1 cellular context compared by ENCODE assay signal in genomic region chr19:45717131-45717982, GRCh38.
TF ChIP-seq lines count a peak whose summit lies in the region.

No MANE protein-coding gene starts in this region.

TF ChIP-seq in HepG2, 621 proteins besides CTCF, POLR2A, EP300 and RAD21 (continued from another document):
- TF ChIP-seq ZNF780A (CRISPR knock-in tag; IDR thresholded peaks at IDR 0.05) (no peak), ZNF841 (CRISPR knock-in tag; IDR thresholded peaks at IDR 0.05; ENCODE audit: borderline replicate concordance) (no peak), ZNF44 (CRISPR knock-in tag; IDR thresholded peaks at IDR 0.05) (no peak; the same call in 1 of the 2 replicates), MBNL3 (CRISPR knock-in tag; conservative IDR thresholded peaks at IDR 0.05) (no peak), ARID4A (CRISPR knock-in tag; IDR thresholded peaks at IDR 0.05; ENCODE audit: borderline replicate concordance) (peak; percentile 91), REL (CRISPR knock-in tag; conservative IDR thresholded peaks at IDR 0.05) (no peak), XBP1 (CRISPR knock-in tag; IDR thresholded peaks at IDR 0.05) (0 out of 2 replicates have a peak, but pooled peaks have one; percentile 38), AKAP8 (CRISPR knock-in tag; IDR thresholded peaks at IDR 0.05) (0 out of 2 replicates have a peak, but pooled peaks have one; percentile 77), ZNF607 (CRISPR knock-in tag; IDR thresholded peaks at IDR 0.05; ENCODE audit: borderline replicate concordance) (no peak), TCF7 (IDR thresholded peaks at IDR 0.05; ENCODE audit: low read depth) (peak; percentile 69), ZNF891 (CRISPR knock-in tag; IDR thresholded peaks at IDR 0.05) (0 out of 2 replicates have a peak, but pooled peaks have one; percentile 50), TBP (CRISPR knock-in tag; IDR thresholded peaks at IDR 0.05) (no peak), TRIM24 (CRISPR knock-in tag; IDR thresholded peaks at IDR 0.05) (no peak), NFE2L1 (CRISPR knock-in tag; IDR thresholded peaks at IDR 0.05; ENCODE audit: borderline replicate concordance) (no peak), SMAD9 (CRISPR knock-in tag; IDR thresholded peaks at IDR 0.05) (no peak), ZSCAN9 (CRISPR knock-in tag; IDR thresholded peaks at IDR 0.05; ENCODE audit: borderline replicate concordance) (no peak; the same call in 1 of the 2 replicates), BRD4 (CRISPR knock-in tag; IDR thresholded peaks at IDR 0.05) (no peak), NR0B2 (CRISPR knock-in tag; IDR thresholded peaks at IDR 0.05) (no peak), CBFB (CRISPR knock-in tag; IDR thresholded peaks at IDR 0.05) (no peak), ZNF572 (CRISPR knock-in tag; IDR thresholded peaks at IDR 0.05) (no peak), ZNF782 (CRISPR knock-in tag; IDR thresholded peaks at IDR 0.05; ENCODE audit: borderline replicate concordance) (no peak; the same call in 1 of the 2 replicates), ZNF225 (CRISPR knock-in tag; IDR thresholded peaks at IDR 0.05) (no peak), ZNF576 (CRISPR knock-in tag; IDR thresholded peaks at IDR 0.05) (no peak), ZNF766 (CRISPR knock-in tag; IDR thresholded peaks at IDR 0.05; ENCODE audit: borderline replicate concordance) (no peak; the same call in 1 of the 2 replicates), PCBP1 (IDR thresholded peaks at IDR 0.05; ENCODE audit: borderline replicate concordance, low read depth, low read length) (no peak), ZNF121 (CRISPR knock-in tag; IDR thresholded peaks at IDR 0.05) (no peak), THRA (CRISPR knock-in tag; IDR thresholded peaks at IDR 0.05; ENCODE audit: borderline replicate concordance) (no peak), CCDC6 (CRISPR knock-in tag; IDR thresholded peaks at IDR 0.05) (peak; percentile 88; the same call in 1 of the 2 replicates), MXD4 (CRISPR knock-in tag; IDR thresholded peaks at IDR 0.05) (no peak; the same call in 1 of the 2 replicates), ZFP37 (CRISPR knock-in tag; IDR thresholded peaks at IDR 0.05; ENCODE audit: borderline replicate concordance) (peak; percentile 63; the same call in 1 of the 2 replicates), ZNF577 (CRISPR knock-in tag; IDR thresholded peaks at IDR 0.05; ENCODE audit: borderline replicate concordance, low read depth) (no peak), GABPA (IDR thresholded peaks at IDR 0.05; ENCODE audit: low read depth, low read length) (peak; percentile 22; the same call in 1 of the 2 replicates), GABPA (CRISPR knock-in tag; IDR thresholded peaks at IDR 0.05; ENCODE audit: low read depth) (peak; percentile 77), PREB (CRISPR knock-in tag; IDR thresholded peaks at IDR 0.05) (no peak), RBAK (CRISPR knock-in tag; IDR thresholded peaks at IDR 0.05) (no peak)
- TF ChIP-seq, protein P1, sequence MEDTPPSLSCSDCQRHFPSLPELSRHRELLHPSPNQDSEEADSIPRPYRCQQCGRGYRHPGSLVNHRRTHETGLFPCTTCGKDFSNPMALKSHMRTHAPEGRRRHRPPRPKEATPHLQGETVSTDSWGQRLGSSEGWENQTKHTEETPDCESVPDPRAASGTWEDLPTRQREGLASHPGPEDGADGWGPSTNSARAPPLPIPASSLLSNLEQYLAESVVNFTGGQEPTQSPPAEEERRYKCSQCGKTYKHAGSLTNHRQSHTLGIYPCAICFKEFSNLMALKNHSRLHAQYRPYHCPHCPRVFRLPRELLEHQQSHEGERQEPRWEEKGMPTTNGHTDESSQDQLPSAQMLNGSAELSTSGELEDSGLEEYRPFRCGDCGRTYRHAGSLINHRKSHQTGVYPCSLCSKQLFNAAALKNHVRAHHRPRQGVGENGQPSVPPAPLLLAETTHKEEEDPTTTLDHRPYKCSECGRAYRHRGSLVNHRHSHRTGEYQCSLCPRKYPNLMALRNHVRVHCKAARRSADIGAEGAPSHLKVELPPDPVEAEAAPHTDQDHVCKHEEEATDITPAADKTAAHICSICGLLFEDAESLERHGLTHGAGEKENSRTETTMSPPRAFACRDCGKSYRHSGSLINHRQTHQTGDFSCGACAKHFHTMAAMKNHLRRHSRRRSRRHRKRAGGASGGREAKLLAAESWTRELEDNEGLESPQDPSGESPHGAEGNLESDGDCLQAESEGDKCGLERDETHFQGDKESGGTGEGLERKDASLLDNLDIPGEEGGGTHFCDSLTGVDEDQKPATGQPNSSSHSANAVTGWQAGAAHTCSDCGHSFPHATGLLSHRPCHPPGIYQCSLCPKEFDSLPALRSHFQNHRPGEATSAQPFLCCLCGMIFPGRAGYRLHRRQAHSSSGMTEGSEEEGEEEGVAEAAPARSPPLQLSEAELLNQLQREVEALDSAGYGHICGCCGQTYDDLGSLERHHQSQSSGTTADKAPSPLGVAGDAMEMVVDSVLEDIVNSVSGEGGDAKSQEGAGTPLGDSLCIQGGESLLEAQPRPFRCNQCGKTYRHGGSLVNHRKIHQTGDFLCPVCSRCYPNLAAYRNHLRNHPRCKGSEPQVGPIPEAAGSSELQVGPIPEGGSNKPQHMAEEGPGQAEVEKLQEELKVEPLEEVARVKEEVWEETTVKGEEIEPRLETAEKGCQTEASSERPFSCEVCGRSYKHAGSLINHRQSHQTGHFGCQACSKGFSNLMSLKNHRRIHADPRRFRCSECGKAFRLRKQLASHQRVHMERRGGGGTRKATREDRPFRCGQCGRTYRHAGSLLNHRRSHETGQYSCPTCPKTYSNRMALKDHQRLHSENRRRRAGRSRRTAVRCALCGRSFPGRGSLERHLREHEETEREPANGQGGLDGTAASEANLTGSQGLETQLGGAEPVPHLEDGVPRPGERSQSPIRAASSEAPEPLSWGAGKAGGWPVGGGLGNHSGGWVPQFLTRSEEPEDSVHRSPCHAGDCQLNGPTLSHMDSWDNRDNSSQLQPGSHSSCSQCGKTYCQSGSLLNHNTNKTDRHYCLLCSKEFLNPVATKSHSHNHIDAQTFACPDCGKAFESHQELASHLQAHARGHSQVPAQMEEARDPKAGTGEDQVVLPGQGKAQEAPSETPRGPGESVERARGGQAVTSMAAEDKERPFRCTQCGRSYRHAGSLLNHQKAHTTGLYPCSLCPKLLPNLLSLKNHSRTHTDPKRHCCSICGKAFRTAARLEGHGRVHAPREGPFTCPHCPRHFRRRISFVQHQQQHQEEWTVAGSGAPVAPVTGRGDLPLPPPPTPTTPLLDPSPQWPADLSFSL (CRISPR knock-in tag; IDR thresholded peaks at IDR 0.05) = no peak
- TF ChIP-seq, protein P2, sequence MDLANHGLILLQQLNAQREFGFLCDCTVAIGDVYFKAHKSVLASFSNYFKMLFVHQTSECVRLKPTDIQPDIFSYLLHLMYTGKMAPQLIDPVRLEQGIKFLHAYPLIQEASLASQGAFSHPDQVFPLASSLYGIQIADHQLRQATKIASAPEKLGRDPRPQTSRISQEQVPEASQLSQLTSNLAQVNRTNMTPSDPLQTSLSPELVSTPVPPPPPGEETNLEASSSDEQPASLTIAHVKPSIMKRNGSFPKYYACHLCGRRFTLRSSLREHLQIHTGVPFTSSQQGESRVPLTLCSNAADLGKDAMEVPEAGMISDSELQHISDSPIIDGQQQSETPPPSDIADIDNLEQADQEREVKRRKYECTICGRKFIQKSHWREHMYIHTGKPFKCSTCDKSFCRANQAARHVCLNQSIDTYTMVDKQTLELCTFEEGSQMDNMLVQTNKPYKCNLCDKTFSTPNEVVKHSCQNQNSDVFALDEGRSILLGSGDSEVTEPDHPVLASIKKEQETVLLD (CRISPR knock-in tag; IDR thresholded peaks at IDR 0.05; ENCODE audit: low read depth) = no peak
- TF ChIP-seq, protein P3, sequence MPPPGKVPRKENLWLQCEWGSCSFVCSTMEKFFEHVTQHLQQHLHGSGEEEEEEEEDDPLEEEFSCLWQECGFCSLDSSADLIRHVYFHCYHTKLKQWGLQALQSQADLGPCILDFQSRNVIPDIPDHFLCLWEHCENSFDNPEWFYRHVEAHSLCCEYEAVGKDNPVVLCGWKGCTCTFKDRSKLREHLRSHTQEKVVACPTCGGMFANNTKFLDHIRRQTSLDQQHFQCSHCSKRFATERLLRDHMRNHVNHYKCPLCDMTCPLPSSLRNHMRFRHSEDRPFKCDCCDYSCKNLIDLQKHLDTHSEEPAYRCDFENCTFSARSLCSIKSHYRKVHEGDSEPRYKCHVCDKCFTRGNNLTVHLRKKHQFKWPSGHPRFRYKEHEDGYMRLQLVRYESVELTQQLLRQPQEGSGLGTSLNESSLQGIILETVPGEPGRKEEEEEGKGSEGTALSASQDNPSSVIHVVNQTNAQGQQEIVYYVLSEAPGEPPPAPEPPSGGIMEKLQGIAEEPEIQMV (CRISPR knock-in tag; IDR thresholded peaks at IDR 0.05; ENCODE audit: low read depth) = 0 out of 2 replicates have a peak, but pooled peaks have one; percentile 29
- TF ChIP-seq, protein P4, sequence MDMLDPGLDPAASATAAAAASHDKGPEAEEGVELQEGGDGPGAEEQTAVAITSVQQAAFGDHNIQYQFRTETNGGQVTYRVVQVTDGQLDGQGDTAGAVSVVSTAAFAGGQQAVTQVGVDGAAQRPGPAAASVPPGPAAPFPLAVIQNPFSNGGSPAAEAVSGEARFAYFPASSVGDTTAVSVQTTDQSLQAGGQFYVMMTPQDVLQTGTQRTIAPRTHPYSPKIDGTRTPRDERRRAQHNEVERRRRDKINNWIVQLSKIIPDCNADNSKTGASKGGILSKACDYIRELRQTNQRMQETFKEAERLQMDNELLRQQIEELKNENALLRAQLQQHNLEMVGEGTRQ (IDR thresholded peaks at IDR 0.05; ENCODE audit: low read depth, low read length) = peak; percentile 92
- TF ChIP-seq, protein P4 (CRISPR knock-in tag; IDR thresholded peaks at IDR 0.05; ENCODE audit: borderline replicate concordance) = peak; percentile 100
